ENCODE assay signal across 18 cellular contexts in the genomic region with DNA sequence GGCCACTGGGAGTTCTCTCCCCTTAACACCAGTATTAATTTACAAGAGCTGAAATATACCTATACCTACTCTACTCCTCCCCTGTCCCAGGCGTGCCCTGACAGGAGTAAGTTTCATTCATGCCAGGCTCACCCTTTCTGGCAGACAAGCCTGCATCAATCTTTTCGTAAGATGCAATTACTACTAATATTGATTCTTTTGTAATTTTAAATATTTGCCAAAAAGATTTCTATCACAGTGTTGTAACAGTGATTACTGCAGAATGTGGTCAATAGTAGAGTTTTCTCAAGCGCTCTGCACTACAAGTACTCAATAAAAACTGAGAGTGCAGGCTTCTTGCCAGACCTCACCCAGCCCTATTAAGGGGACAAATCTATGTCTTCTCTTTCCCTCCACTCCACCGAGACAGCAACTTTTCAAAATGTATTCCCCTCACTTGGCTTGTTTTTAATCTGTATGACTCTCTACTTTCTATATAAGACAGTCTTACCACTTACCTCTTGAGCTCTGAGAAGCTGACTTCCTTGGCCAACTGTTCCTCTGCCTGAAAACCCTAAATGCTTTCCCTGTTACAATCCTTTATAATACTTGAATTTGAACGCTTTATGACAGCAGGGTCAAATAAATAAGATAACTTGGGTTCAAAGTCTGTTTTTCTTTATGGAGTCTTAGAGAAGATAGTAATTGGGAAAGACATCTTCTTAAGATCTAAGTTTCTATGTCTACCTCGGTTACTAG. TPM values are rescaled to one million over a fixed set of nuclear protein-coding genes. Genes with fewer than 3 reads are reported as not detected.
DNase-seq lines count a peak whose midpoint lies in the region; ATAC-seq and TF ChIP-seq lines count a peak whose summit lies in the region.
"Had no signal": no experiment of that assay in that cellular context is flagged by ENCODE, and none has a peak within 500 bp of the region (broad histone marks: within the 10 kb centered on the region; RNA-seq: fewer than 3 reads in every experiment).

A gene with protein sequence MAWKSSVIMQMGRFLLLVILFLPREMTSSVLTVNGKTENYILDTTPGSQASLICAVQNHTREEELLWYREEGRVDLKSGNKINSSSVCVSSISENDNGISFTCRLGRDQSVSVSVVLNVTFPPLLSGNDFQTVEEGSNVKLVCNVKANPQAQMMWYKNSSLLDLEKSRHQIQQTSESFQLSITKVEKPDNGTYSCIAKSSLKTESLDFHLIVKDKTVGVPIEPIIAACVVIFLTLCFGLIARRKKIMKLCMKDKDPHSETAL (minus strand): TSS at position 555 of the 738 bp plus-strand sequence. CDS start 1,924 bp downstream, outside the sequence.

- H3K36me3 ChIP-seq in HEK293 (ENCODE audit: control insufficient read depth in 2 of 2, insufficient read depth in 1 of 2, low read length in 2 of 2) (no peaks in the 10 kb centered on the region), mucosa of descending colon (ENCODE audit: low read depth) (no peaks in the 10 kb centered on the region), testis (ENCODE audit: low read depth, missing control alignments) (no peaks in the 10 kb centered on the region)
- H3K36me3 ChIP-seq: adrenal gland had no signal

- H3K4me3 Mint-ChIP-seq in activated naive CD8-positive, alpha-beta T cell = peak within 1 kb of the TSS; percentile 70
- H3K4me3 Mint-ChIP-seq: H9, memory B cell had no signal

- H3K27ac ChIP-seq in HEK293 (ENCODE audit: extremely low read depth, low read depth, low read length) (no peak within 1 kb of the TSS), testis (no peak within 1 kb of the TSS)
- H3K27ac ChIP-seq: 22Rv1, adrenal gland, coronary artery had no signal

- POLR2A ChIA-PET in HEK293 (lab: Yijun Ruan, JAX) = interaction anchor here (2.1 kb wide), 1 partner anchor 229 kb away, joined by 6 read pairs; no protein-coding TSS in a partner anchor

- CTCF ChIA-PET in HEK293 (lab: Yijun Ruan, JAX) = interaction anchor here (0.6 to 8.8 kb wide), 4 partner anchors 97 to 841 kb away, joined by 3 to 170 read pairs (median 60); no protein-coding TSS in a partner anchor

- H3K36me3 Mint-ChIP-seq in activated naive CD8-positive, alpha-beta T cell = no peaks in the 10 kb centered on the region
- H3K36me3 Mint-ChIP-seq: memory B cell had no signal

- H3K9me3 ChIP-seq in HEK293 (ENCODE audit: control insufficient read depth, insufficient read depth, low read depth, low read length) = no peaks in the 10 kb centered on the region
- H3K9me3 ChIP-seq in mucosa of descending colon = no peaks in the 10 kb centered on the region
- no peaks in the 10 kb centered on the region for H3K9me3 ChIP-seq in testis
- H3K9me3 ChIP-seq: adrenal gland had no signal

- peak within 1 kb of the TSS; percentile 95 for H3K27ac Mint-ChIP-seq in activated naive CD8-positive, alpha-beta T cell
- H3K27ac Mint-ChIP-seq: H9, memory B cell had no signal

- H3K4me1 ChIP-seq in HEK293 (ENCODE audit: control insufficient read depth, insufficient read depth, low read length) (no peaks in the 10 kb centered on the region), mucosa of descending colon (ENCODE audit: low read depth) (peaks cover 28% of the 10 kb centered on the region), testis (no peaks in the 10 kb centered on the region)
- H3K4me1 ChIP-seq: adrenal gland had no signal

- peaks cover 49% of the 10 kb centered on the region for H3K4me1 Mint-ChIP-seq in activated naive CD8-positive, alpha-beta T cell (ENCODE audit: low read depth)
- H3K4me1 Mint-ChIP-seq: H9 had no signal

- H3K4me3 ChIP-seq in HEK293 (ENCODE audit: low read depth, low read length) (no peak within 1 kb of the TSS), mucosa of descending colon (no peak within 1 kb of the TSS), testis (no peak within 1 kb of the TSS)
- H3K4me3 ChIP-seq: adrenal gland, coronary artery, smooth muscle cell had no signal

- 88 to 89% methylated on average over 6 of the region's 6 CpGs for WGBS in testis, 2 donors

- H3K27me3 Mint-ChIP-seq in activated naive CD8-positive, alpha-beta T cell = no peaks in the 10 kb centered on the region

- intact Hi-C loops in mucosa of descending colon (cut with DNase I, micrococcal nuclease) = loop anchor here in 1 of 2 donors (10.0 kb wide), 1 partner anchor 229 kb away; no protein-coding TSS in a partner anchor
- intact Hi-C loops in testis (cut with DNase I; ENCODE audit: low total_unique reads) = no loop called here

- TF ChIP-seq POLR2A in testis (IDR thresholded peaks at IDR 0.05) = no peak

- H3K9me3 Mint-ChIP-seq in activated naive CD8-positive, alpha-beta T cell (ENCODE audit: low read depth) = no peaks in the 10 kb centered on the region
- H3K9me3 Mint-ChIP-seq: H9, memory B cell had no signal

- ATAC-seq in mucosa of descending colon = peak; percentile 28

- DNase-seq in DMS79 treated with DMSO at 0.1 percent for 48 hours (lab: John Stamatoyannopoulos, UW) (peak; percentile 50), DMS79 (lab: John Stamatoyannopoulos, UW) (no peak), mucosa of descending colon (no peak), NCI-H1436 (lab: John Stamatoyannopoulos, UW) (no peak), NCI-H2107 (lab: John Stamatoyannopoulos, UW) (no peak), testis (no peak)
- DNase-seq: activated CD4-positive, alpha-beta T cell treated with anti-CD3 and anti-CD28 coated beads, Interleukin-2, amount 50 U/mL, for 48 hours; adrenal gland; H9; NCI-H2227 treated with DMSO at 0.1 percent for 48 hours; substantia nigra had no signal

- TF ChIP-seq CTCF in HEK293 (tag by site-specific recombination; IDR thresholded peaks at IDR 0.05) (no peak), mucosa of descending colon (IDR thresholded peaks at IDR 0.05) (no peak), testis (IDR thresholded peaks at IDR 0.05) (no peak)

- no peaks in the 10 kb centered on the region for H3K27me3 ChIP-seq in testis
- H3K27me3 ChIP-seq: adrenal gland had no signal

TF ChIP-seq in HEK293, 187 proteins besides CTCF, POLR2A, EP300 and RAD21:
- no peak for TF ChIP-seq ZNF169 (tag by site-specific recombination; IDR thresholded peaks at IDR 0.05)
- TF ChIP-seq, protein P1, sequence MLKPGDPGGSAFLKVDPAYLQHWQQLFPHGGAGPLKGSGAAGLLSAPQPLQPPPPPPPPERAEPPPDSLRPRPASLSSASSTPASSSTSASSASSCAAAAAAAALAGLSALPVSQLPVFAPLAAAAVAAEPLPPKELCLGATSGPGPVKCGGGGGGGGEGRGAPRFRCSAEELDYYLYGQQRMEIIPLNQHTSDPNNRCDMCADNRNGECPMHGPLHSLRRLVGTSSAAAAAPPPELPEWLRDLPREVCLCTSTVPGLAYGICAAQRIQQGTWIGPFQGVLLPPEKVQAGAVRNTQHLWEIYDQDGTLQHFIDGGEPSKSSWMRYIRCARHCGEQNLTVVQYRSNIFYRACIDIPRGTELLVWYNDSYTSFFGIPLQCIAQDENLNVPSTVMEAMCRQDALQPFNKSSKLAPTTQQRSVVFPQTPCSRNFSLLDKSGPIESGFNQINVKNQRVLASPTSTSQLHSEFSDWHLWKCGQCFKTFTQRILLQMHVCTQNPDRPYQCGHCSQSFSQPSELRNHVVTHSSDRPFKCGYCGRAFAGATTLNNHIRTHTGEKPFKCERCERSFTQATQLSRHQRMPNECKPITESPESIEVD (tag by site-specific recombination; IDR thresholded peaks at IDR 0.05) = 0 out of 2 replicates have a peak, but pooled peaks have one; percentile 8

RNA-seq across cellular contexts. Expression of the gene that starts here (rescaled TPM):
- total RNA-seq in mucosa of descending colon (100 to 1,000 TPM; 102 to 288 (median 119) TPM), testis (not detected)
- not detected for polyA plus RNA-seq in testis (ENCODE audit: insufficient read depth, low read depth, low replicate concordance)
- total RNA-seq: adrenal gland, H9, omental fat pad, smooth muscle cell had no signal
- polyA plus RNA-seq: adrenal gland, smooth muscle cell had no signal

Comparison
In these comparisons a context has a peak if more than half of its experiments do, and no peak if none do; other contexts are left out.
1. RNA of the gene that starts here (total RNA-seq): 102 to 288 TPM in mucosa of descending colon; not detected in testis; every median in the first group is over 100 times any median in the second.